ENCODE assay signal across 23 cellular contexts in the genomic region with DNA sequence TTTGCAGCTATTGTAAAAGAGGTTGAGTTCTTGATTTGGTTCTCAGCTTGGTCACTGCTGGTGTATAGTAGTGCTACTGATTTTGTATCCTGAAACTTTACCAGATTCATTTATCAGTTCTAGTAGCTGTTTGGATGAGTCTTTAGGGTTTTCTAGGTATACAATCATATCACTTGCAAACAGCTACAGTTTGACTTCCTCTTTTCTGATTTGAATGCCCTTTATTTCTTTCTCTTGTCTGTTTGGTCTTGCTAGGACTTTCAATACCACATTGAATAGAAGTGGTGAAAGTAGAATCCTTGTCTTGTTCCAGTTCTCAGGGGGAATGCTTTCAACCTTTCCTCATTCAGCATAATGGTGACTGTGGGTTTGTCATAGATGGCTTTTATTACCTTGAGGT.
"Had no signal": no experiment of that assay in that cellular context is flagged by ENCODE, and none has a peak within 500 bp of the region (broad histone marks: within the 10 kb centered on the region; RNA-seq: fewer than 3 reads in every experiment).

No MANE protein-coding gene starts in this region.

- FAIRE-seq: astrocyte, bronchial epithelial cell, frontal cortex had no signal

- DNase-seq: activated CD4-positive, alpha-beta memory T cell treated with anti-CD3 and anti-CD28 coated beads, Interleukin-2, amount 10 ng/mL, durations not matched to agents 7 days and 5 days; activated CD4-positive, alpha-beta T cell treated with anti-CD3 and anti-CD28 coated beads for 36 hours; activated CD4-positive, alpha-beta T cell treated with anti-CD3 and anti-CD28 coated beads, Interleukin-2, amount 10 ng/mL, durations not matched to agents 7 days and 5 days; activated CD4-positive, alpha-beta T cell treated with anti-CD3 and anti-CD28 coated beads, Interleukin-2, amount 50 U/mL, for 4 hours; activated CD4-positive, CD25-positive, alpha-beta regulatory T cell; activated CD4-positive, CD25-positive, alpha-beta regulatory T cell treated with anti-CD3 and anti-CD28 coated beads, Interleukin-2, amount 50 U/mL, for 72 hours; activated effector memory CD4-positive, alpha-beta T cell treated with Interleukin-2 at 50 U/mL for 16 hours; activated gamma-delta T cell treated with Interleukin-2 at 50 U/mL for 16 hours; activated naive CD4-positive, alpha-beta T cell treated with anti-CD3 and anti-CD28 coated beads, Interleukin-2, amount 50 U/mL, for 16 hours; activated naive CD4-positive, alpha-beta T cell treated with Interleukin-2 at 50 U/mL for 16 hours; activated T-cell treated with anti-CD3 and anti-CD28 coated beads, Interleukin-2, amount 50 U/mL, for 4 hours; amniotic stem cell; anterior cingulate cortex; brain microvascular endothelial cell; dorsolateral prefrontal cortex; effector memory CD4-positive, alpha-beta T cell; endodermal cell; foreskin fibroblast; head of caudate nucleus; T-helper 2 cell had no signal
